ENCODE assay signal across 17 cellular contexts in the genomic region with DNA sequence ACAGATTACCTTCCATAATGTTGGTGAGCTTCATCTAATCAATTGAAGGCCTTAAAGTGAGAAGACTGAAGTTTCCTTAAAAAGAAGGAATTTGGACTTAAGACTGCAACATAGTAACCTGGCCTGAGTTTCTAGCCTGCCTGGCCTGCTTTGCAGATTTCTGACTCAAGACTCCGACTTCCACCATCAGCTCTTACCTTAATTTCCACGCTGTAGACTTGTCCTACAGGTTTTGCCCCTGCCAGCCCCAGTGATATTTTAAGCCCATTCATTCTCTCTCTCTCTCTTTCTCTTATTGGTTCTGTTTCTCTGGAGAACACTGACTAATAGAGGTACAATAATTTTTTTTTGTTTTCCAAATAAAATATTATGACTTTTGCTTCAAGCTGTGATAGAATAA.
"Had no signal": no experiment of that assay in that cellular context is flagged by ENCODE, and none has a peak within 500 bp of the region (broad histone marks: within the 10 kb centered on the region; RNA-seq: fewer than 3 reads in every experiment).

No MANE protein-coding gene starts in this region.

- H3K4me3 ChIP-seq: MG63, SJCRH30 had no signal

- DNase-seq: KBM-7, MG63, NCI-H1092 treated with DMSO at 0.1 percent for 48 hours, NCI-H1436, NCI-H187, NCI-H2029, NCI-H2081 treated with DMSO at 0.1 percent for 48 hours, NCI-H2171, NCI-H226, NCI-H446, NCI-H510A, NCI-H524 treated with DMSO at 0.1 percent for 48 hours, NCI-H69, NCI-H774, PC-3, SHP77 treated with DMSO at 0.1 percent for 48 hours, SJCRH30 had no signal

- H3K27ac ChIP-seq: SJCRH30 had no signal

- H3K4me1 ChIP-seq: SJCRH30 had no signal

- H3K36me3 ChIP-seq: MG63, SJCRH30 had no signal

- H3K9me3 ChIP-seq: MG63, SJCRH30 had no signal

- H3K27me3 ChIP-seq: MG63, SJCRH30 had no signal
